8 cellular contexts compared by ENCODE assay signal in the genomic region with DNA sequence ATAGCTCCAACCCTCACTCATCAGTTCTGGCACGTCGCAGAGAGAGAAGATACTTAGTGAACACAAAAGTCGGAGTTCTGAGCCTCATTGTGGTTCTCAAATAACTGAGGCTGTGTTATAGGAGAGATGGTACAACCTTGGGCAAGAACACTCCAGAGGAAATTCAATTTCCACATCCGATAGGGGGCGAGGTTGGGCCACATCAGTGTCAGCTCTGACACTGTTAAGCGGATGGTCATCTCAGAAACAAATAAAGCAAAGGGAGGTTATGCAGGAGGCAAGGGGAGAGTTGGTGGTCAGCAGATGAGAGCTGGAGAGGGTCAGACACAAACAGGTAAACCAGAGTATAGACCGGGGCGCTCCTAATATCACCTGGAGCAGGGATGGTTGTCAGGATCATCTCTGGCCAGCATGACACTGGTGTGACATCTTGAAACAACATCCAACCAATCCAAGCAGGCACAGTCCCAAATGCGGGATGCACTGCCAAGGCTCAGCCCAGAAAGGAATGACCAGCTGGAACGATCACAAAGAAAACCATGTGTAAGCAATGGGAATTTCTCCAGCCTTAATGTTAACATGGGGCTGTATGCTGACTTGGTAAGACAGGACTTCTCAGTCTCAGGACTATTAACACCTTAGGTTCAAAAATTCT.
A peak's percentile ranks its signal among the peaks of the same experiment; 100 is the strongest.
DNase-seq lines count a peak whose midpoint lies in the region; ATAC-seq and TF ChIP-seq lines count a peak whose summit lies in the region.

No MANE protein-coding gene starts in this region.

- intact Hi-C loops in activated CD4-positive, alpha-beta memory T cell treated with anti-CD3 and anti-CD28 coated beads for 36 hours (cut with micrococcal nuclease) = loop anchor here (10.0 kb wide), 1 partner anchor 203 kb away; no protein-coding TSS in a partner anchor
- intact Hi-C loops in tibial artery (cut with DNase I; ENCODE audit: low total_unique reads) = no loop called here

- no peak overlapping the region for H3K4me3 Mint-ChIP-seq in activated CD4-positive, alpha-beta memory T cell treated with anti-CD3 and anti-CD28 coated beads for 36 hours
- no peak overlapping the region for H3K4me3 Mint-ChIP-seq in activated CD4-positive, alpha-beta memory T cell treated with anti-CD3 and anti-CD28 coated beads, Interleukin-2, amount 10 ng/mL, durations not matched to agents 7 days and 5 days

- H3K36me3 ChIP-seq in gastroesophageal sphincter = no peaks in the 10 kb centered on the region
- no peaks in the 10 kb centered on the region for H3K36me3 ChIP-seq in tibial artery

- no peak overlapping the region for H3K27ac Mint-ChIP-seq in activated CD4-positive, alpha-beta memory T cell treated with anti-CD3 and anti-CD28 coated beads for 36 hours
- H3K27ac Mint-ChIP-seq in activated CD4-positive, alpha-beta memory T cell treated with anti-CD3 and anti-CD28 coated beads, Interleukin-2, amount 10 ng/mL, durations not matched to agents 7 days and 5 days = no peak overlapping the region

- peak; percentile 38 for ATAC-seq in gastroesophageal sphincter

- peaks cover 0 to 66% (median 10%) of the 10 kb centered on the region in 3 donors for H3K4me1 ChIP-seq in gastroesophageal sphincter
- H3K4me1 ChIP-seq in tibial artery = peaks cover 0 to 71% (median 28%) of the 10 kb centered on the region in 4 donors

- WGBS in gastroesophageal sphincter (ENCODE audit: low coverage in 1 of 2), 2 donors = 30 to 57% methylated on average over 3 to 6 of the region's 10 CpGs

- POLR2A ChIA-PET in activated CD4-positive, alpha-beta memory T cell treated with anti-CD3 and anti-CD28 coated beads for 36 hours (lab: Charles Lee) = no interaction called here
- POLR2A ChIA-PET in activated CD4-positive, alpha-beta memory T cell treated with anti-CD3 and anti-CD28 coated beads, Interleukin-2, amount 10 ng/mL, durations not matched to agents 7 days and 5 days (lab: Charles Lee) = no interaction called here

- no peak overlapping the region for H3K4me3 ChIP-seq in gastroesophageal sphincter
- no peak overlapping the region for H3K4me3 ChIP-seq in tibial artery

- H3K27ac ChIP-seq in gastroesophageal sphincter (no peak overlapping the region), tibial artery (peak overlapping the region; percentile 35 to 46)

- TF ChIP-seq POLR2A in gastroesophageal sphincter (IDR thresholded peaks at IDR 0.05) = no peak

- no peaks in the 10 kb centered on the region for H3K27me3 ChIP-seq in gastroesophageal sphincter
- no peaks in the 10 kb centered on the region for H3K27me3 ChIP-seq in tibial artery

- peaks cover 8% of the 10 kb centered on the region for H3K27me3 Mint-ChIP-seq in activated CD4-positive, alpha-beta memory T cell treated with anti-CD3 and anti-CD28 coated beads for 36 hours
- H3K27me3 Mint-ChIP-seq in activated CD4-positive, alpha-beta memory T cell treated with anti-CD3 and anti-CD28 coated beads, Interleukin-2, amount 10 ng/mL, durations not matched to agents 7 days and 5 days = peaks cover 6% of the 10 kb centered on the region

- CTCF ChIA-PET in activated CD4-positive, alpha-beta memory T cell treated with anti-CD3 and anti-CD28 coated beads for 36 hours (lab: Charles Lee) = interaction anchor here (0.6 to 1.2 kb wide), 2 partner anchors 13 to 1262 kb away, joined by 3 read pairs; no protein-coding TSS in a partner anchor
- CTCF ChIA-PET in activated CD4-positive, alpha-beta memory T cell treated with anti-CD3 and anti-CD28 coated beads, Interleukin-2, amount 10 ng/mL, durations not matched to agents 7 days and 5 days (lab: Charles Lee) = no interaction called here

- no peaks in the 10 kb centered on the region for H3K36me3 Mint-ChIP-seq in activated CD4-positive, alpha-beta memory T cell treated with anti-CD3 and anti-CD28 coated beads for 36 hours
- H3K36me3 Mint-ChIP-seq in activated CD4-positive, alpha-beta memory T cell treated with anti-CD3 and anti-CD28 coated beads, Interleukin-2, amount 10 ng/mL, durations not matched to agents 7 days and 5 days (ENCODE audit: low read depth) = no peaks in the 10 kb centered on the region

- DNase-seq in activated CD4-positive, alpha-beta memory T cell treated with anti-CD3 and anti-CD28 coated beads for 36 hours = peak; percentile 11
- no peak for DNase-seq in activated CD4-positive, alpha-beta memory T cell treated with anti-CD3 and anti-CD28 coated beads, Interleukin-2, amount 10 ng/mL, durations not matched to agents 7 days and 5 days
- peak; percentile 30 for DNase-seq in SHP77 treated with DMSO at 0.1 percent for 48 hours (lab: John Stamatoyannopoulos, UW)
- peak; percentile 47 to 70 for DNase-seq in tibial artery
- no peak for DNase-seq in NCI-H2171 (lab: John Stamatoyannopoulos, UW)
- no peak for DNase-seq in GF-D8 (lab: John Stamatoyannopoulos, UW)
- no peak for DNase-seq in kidney glomerular epithelial cell (lab: John Stamatoyannopoulos, UW)

- TF ChIP-seq EP300 in gastroesophageal sphincter (IDR thresholded peaks at IDR 0.05) = no peak

- peaks cover 5% of the 10 kb centered on the region for H3K4me1 Mint-ChIP-seq in activated CD4-positive, alpha-beta memory T cell treated with anti-CD3 and anti-CD28 coated beads for 36 hours (ENCODE audit: low read depth)
- H3K4me1 Mint-ChIP-seq in activated CD4-positive, alpha-beta memory T cell treated with anti-CD3 and anti-CD28 coated beads, Interleukin-2, amount 10 ng/mL, durations not matched to agents 7 days and 5 days = no peaks in the 10 kb centered on the region

- H3K9me3 ChIP-seq in gastroesophageal sphincter (no peaks in the 10 kb centered on the region), tibial artery (no peaks in the 10 kb centered on the region)

- no peaks in the 10 kb centered on the region for H3K9me3 Mint-ChIP-seq in activated CD4-positive, alpha-beta memory T cell treated with anti-CD3 and anti-CD28 coated beads for 36 hours
- no peaks in the 10 kb centered on the region for H3K9me3 Mint-ChIP-seq in activated CD4-positive, alpha-beta memory T cell treated with anti-CD3 and anti-CD28 coated beads, Interleukin-2, amount 10 ng/mL, durations not matched to agents 7 days and 5 days

- TF ChIP-seq CTCF in gastroesophageal sphincter (IDR thresholded peaks at IDR 0.05) (peak in 1 of 4 experiments; percentile 34), tibial artery (IDR thresholded peaks at IDR 0.05) (peak; percentile 31 to 35)

Comparison
In these comparisons a context has a peak if more than half of its experiments do, and no peak if none do; other contexts are left out.
1. DNase-seq: peak in activated CD4-positive, alpha-beta memory T cell treated with anti-CD3 and anti-CD28 coated beads for 36 hours (single experiment), SHP77 treated with DMSO at 0.1 percent for 48 hours (single experiment) and tibial artery (2 of 2); none in activated CD4-positive, alpha-beta memory T cell treated with anti-CD3 and anti-CD28 coated beads, Interleukin-2, amount 10 ng/mL, durations not matched to agents 7 days and 5 days (single experiment), NCI-H2171 (single experiment), GF-D8 (single experiment) and kidney glomerular epithelial cell (single experiment).
2. H3K27ac ChIP-seq: peak in tibial artery (2 of 2); none in gastroesophageal sphincter (0 of 4).